23 cellular contexts compared by ENCODE assay signal in genomic region chr2:139359818-139360217, GRCh38.
"Had no signal": no experiment of that assay in that cellular context is flagged by ENCODE, and none has a peak within 500 bp of the region (broad histone marks: within the 10 kb centered on the region; RNA-seq: fewer than 3 reads in every experiment).

No MANE protein-coding gene starts in this region.

- DNase-seq: colonic mucosa; cortex of kidney; dermis blood vessel endothelial cell; dorsolateral prefrontal cortex; effector CD4-positive, alpha-beta T cell; effector CD8-positive, alpha-beta T cell; effector memory CD4-positive, alpha-beta T cell; effector memory CD8-positive, alpha-beta T cell; endodermal cell; erythroblast; esophagus squamous epithelium; foreskin fibroblast; foreskin keratinocyte; foreskin melanocyte; gastrocnemius medialis; glutamatergic neuron; head of caudate nucleus; heart left ventricle; heart right ventricle had no signal

- H3K4me1 ChIP-seq: colonic mucosa, esophagus muscularis mucosa, esophagus squamous epithelium, foreskin keratinocyte, gastrocnemius medialis, gastroesophageal sphincter, heart left ventricle, heart right ventricle had no signal

- H3K9me3 ChIP-seq: colonic mucosa, esophagus muscularis mucosa, esophagus squamous epithelium, gastrocnemius medialis, gastroesophageal sphincter had no signal

- ATAC-seq: effector memory CD8-positive, alpha-beta T cell; esophagus mucosa; foreskin keratinocyte; gastrocnemius medialis; gastroesophageal sphincter; heart left ventricle; heart right ventricle had no signal

- H3K4me3 ChIP-seq: colonic mucosa, coronary artery, dorsolateral prefrontal cortex, esophagus muscularis mucosa, esophagus squamous epithelium, gastrocnemius medialis, gastroesophageal sphincter, heart left ventricle, heart right ventricle had no signal

- H3K36me3 ChIP-seq: colonic mucosa, esophagus muscularis mucosa, esophagus squamous epithelium, gastrocnemius medialis, gastroesophageal sphincter, heart left ventricle, heart right ventricle had no signal
